In the genomic region with DNA sequence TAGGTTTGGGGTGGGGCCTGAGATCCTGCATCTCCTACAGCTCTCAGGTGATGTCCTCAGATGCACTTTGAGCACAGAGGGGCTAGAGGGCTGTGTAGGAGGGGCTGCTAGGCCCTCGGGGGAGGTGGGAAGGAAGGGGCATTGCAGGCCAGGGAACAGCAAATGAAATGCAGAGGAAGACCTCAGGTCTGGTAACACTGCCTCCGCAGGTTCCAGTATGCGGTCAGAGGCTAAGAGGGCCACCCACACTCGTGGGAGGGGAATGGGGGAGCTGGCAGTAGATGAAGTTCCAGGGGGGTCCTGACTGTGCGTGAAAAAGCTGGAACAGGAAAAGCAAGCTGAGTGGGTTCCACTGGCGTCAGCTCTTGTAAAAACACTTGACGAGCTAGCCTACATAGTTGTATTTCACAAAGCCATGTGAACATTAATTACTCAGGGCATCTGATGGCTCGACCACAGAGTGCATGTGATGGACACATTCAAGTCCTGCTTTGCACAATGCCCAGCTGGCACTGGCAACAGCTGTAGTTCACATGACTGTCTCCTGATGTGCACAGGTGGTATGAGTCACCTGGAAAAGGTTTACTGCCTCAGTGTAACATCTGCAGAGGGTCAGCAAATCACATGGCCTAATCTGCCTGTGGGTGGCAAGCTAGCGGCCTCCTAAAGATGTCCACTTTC, we compare ENCODE assay signal across 1 cellular context.
TF ChIP-seq lines count a peak whose summit lies in the region.

No MANE protein-coding gene starts in this region.

TF ChIP-seq in HepG2, 621 proteins besides CTCF, POLR2A, EP300 and RAD21:
- TF ChIP-seq ETV5 (CRISPR knock-in tag; IDR thresholded peaks at IDR 0.05; ENCODE audit: borderline replicate concordance), result no peak
- TF ChIP-seq HNF1B (CRISPR knock-in tag; IDR thresholded peaks at IDR 0.05), result no peak
- no peak for TF ChIP-seq HDAC1 (CRISPR knock-in tag; IDR thresholded peaks at IDR 0.05)
- TF ChIP-seq, protein P1, sequence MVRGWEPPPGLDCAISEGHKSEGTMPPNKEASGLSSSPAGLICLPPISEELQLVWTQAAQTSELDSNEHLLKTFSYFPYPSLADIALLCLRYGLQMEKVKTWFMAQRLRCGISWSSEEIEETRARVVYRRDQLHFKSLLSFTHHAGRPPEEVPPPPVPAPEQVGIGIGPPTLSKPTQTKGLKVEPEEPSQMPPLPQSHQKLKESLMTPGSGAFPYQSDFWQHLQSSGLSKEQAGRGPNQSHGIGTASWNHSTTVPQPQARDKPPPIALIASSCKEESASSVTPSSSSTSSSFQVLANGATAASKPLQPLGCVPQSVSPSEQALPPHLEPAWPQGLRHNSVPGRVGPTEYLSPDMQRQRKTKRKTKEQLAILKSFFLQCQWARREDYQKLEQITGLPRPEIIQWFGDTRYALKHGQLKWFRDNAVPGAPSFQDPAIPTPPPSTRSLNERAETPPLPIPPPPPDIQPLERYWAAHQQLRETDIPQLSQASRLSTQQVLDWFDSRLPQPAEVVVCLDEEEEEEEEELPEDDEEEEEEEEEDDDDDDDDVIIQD (CRISPR knock-in tag; IDR thresholded peaks at IDR 0.05; ENCODE audit: low read depth), result no peak
- no peak for TF ChIP-seq ZNF510 (CRISPR knock-in tag; IDR thresholded peaks at IDR 0.05; ENCODE audit: low read depth)
- no peak for TF ChIP-seq MIER3 (CRISPR knock-in tag; IDR thresholded peaks at IDR 0.05; ENCODE audit: borderline replicate concordance)
- no peak for TF ChIP-seq XBP1 (CRISPR knock-in tag; IDR thresholded peaks at IDR 0.05)
- TF ChIP-seq NONO (IDR thresholded peaks at IDR 0.05), result no peak
- TF ChIP-seq NONO (CRISPR knock-in tag; conservative IDR thresholded peaks at IDR 0.05), result no peak
- TF ChIP-seq HMGXB3 (CRISPR knock-in tag; IDR thresholded peaks at IDR 0.05; ENCODE audit: borderline replicate concordance), result no peak
- TF ChIP-seq, protein P2, sequence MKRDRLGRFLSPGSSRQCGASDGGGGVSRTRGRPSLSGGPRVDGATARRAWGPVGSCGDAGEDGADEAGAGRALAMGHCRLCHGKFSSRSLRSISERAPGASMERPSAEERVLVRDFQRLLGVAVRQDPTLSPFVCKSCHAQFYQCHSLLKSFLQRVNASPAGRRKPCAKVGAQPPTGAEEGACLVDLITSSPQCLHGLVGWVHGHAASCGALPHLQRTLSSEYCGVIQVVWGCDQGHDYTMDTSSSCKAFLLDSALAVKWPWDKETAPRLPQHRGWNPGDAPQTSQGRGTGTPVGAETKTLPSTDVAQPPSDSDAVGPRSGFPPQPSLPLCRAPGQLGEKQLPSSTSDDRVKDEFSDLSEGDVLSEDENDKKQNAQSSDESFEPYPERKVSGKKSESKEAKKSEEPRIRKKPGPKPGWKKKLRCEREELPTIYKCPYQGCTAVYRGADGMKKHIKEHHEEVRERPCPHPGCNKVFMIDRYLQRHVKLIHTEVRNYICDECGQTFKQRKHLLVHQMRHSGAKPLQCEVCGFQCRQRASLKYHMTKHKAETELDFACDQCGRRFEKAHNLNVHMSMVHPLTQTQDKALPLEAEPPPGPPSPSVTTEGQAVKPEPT (CRISPR knock-in tag; IDR thresholded peaks at IDR 0.05; ENCODE audit: low read depth), result no peak
